ENCODE assay signal across 13 cellular contexts in the genomic region with DNA sequence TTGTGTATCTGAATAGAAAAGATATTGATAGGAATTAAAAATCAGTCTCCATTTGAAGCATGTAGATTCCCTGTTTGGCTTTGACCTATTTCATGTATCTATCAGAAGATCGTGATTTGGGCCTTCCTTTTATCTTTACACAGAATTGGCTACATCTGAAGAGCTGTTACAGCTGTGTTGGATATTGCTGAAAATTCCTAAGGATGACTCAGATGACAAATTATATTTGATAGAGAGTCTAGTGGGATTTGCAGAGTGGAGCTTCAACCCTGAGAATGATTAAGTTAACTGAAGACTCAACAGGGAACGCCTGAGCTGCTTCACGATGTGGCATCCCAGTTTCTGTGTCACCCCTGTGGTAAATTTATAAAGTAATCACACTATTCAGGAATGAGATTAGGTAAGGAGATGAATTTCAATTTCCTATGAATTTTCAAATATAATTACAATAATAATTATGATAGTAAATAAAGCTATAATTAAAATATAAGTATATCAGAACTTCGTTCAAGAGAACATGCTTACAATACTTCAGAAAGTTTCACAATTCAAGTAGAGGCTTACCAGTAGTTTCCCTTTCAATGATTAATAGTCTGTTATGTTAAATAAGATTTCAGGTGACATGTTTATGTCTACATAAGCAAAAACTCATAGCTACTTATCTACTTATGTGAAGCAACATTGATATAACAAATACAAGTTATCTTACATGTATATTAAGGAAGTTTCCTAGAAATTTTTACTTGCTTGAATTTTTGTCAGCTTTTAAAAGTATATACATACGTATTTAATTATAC. TPM values are rescaled to one million over a fixed set of nuclear protein-coding genes. Genes with fewer than 3 reads are reported as not detected.
DNase-seq lines count a peak whose midpoint lies in the region; ATAC-seq and TF ChIP-seq lines count a peak whose summit lies in the region.
"Had no signal": no experiment of that assay in that cellular context is flagged by ENCODE, and none has a peak within 500 bp of the region (broad histone marks: within the 10 kb centered on the region; RNA-seq: fewer than 3 reads in every experiment).

No MANE protein-coding gene starts in this region.

- H3K27ac Mint-ChIP-seq in activated CD8-positive, alpha-beta T cell treated with anti-CD3 and anti-CD28 coated beads, Interleukin-2, amount 10 ng/mL, durations not matched to agents 7 days and 5 days, result no peak overlapping the region
- H3K27ac Mint-ChIP-seq: activated naive CD4-positive, alpha-beta T cell treated with anti-CD3 and anti-CD28 coated beads for 36 hours had no signal

- H3K9me3 Mint-ChIP-seq in activated CD8-positive, alpha-beta T cell treated with anti-CD3 and anti-CD28 coated beads, Interleukin-2, amount 10 ng/mL, durations not matched to agents 7 days and 5 days (ENCODE audit: insufficient read depth), result no peaks in the 10 kb centered on the region
- H3K9me3 Mint-ChIP-seq: activated naive CD4-positive, alpha-beta T cell treated with anti-CD3 and anti-CD28 coated beads for 36 hours had no signal

- H3K27me3 ChIP-seq in heart right ventricle, result no peaks in the 10 kb centered on the region

- CTCF ChIA-PET in activated CD8-positive, alpha-beta T cell treated with anti-CD3 and anti-CD28 coated beads, Interleukin-2, amount 10 ng/mL, durations not matched to agents 7 days and 5 days (lab: Charles Lee), result no interaction called here

- POLR2A ChIA-PET in activated CD8-positive, alpha-beta T cell treated with anti-CD3 and anti-CD28 coated beads, Interleukin-2, amount 10 ng/mL, durations not matched to agents 7 days and 5 days (lab: Charles Lee), result no interaction called here

- H3K9me3 ChIP-seq in heart right ventricle, result no peaks in the 10 kb centered on the region

- no peaks in the 10 kb centered on the region for H3K4me1 Mint-ChIP-seq in activated CD8-positive, alpha-beta T cell treated with anti-CD3 and anti-CD28 coated beads, Interleukin-2, amount 10 ng/mL, durations not matched to agents 7 days and 5 days (ENCODE audit: low read depth)

- peak; percentile 1 for DNase-seq in T1000 (lab: John Stamatoyannopoulos, UW)
- no peak for DNase-seq in heart right ventricle
- no peak for DNase-seq in ureter (ENCODE audit: low spot score)
- no peak for DNase-seq in stimulated activated CD4-positive, alpha-beta T cell treated with anti-CD3 and anti-CD28 coated beads, Interleukin-2, amount 100 ng/mL, for 24 hours
- DNase-seq in activated CD8-positive, alpha-beta T cell treated with anti-CD3 and anti-CD28 coated beads, Interleukin-2, amount 10 ng/mL, durations not matched to agents 7 days and 5 days, result no peak
- DNase-seq: activated naive CD4-positive, alpha-beta T cell treated with anti-CD3 and anti-CD28 coated beads for 36 hours; cortex of kidney; NCI-H1105; NCI-H774 had no signal

- H3K27me3 Mint-ChIP-seq in activated CD8-positive, alpha-beta T cell treated with anti-CD3 and anti-CD28 coated beads, Interleukin-2, amount 10 ng/mL, durations not matched to agents 7 days and 5 days (ENCODE audit: low read depth), result no peaks in the 10 kb centered on the region

- H3K4me3 ChIP-seq in heart right ventricle, result peak overlapping the region in 2 of 10 donors; percentile 4 to 5
- H3K4me3 ChIP-seq in skin epidermis, result no peak overlapping the region

- no peaks in the 10 kb centered on the region for H3K36me3 ChIP-seq in heart right ventricle

- intact Hi-C loops in heart right ventricle (cut with DNase I), result loop anchor here in 6 of 10 donors (5.0 to 10.0 kb wide), 7 partner anchors 32 to 442 kb away; no protein-coding TSS in a partner anchor

- peak overlapping the region in 8 of 10 donors; percentile 5 to 87 (median 72) for H3K27ac ChIP-seq in heart right ventricle
- peak overlapping the region in 11 of 21 experiments; percentile 17 to 92 (median 36) for H3K27ac ChIP-seq in skin epidermis
- H3K27ac ChIP-seq: HL-60 had no signal

- H3K4me1 ChIP-seq in heart right ventricle, result peaks cover 0 to 19% (median 5%) of the 10 kb centered on the region in 9 donors

- TF ChIP-seq CTCF in heart right ventricle (IDR thresholded peaks at IDR 0.05), result no peak

- WGBS in heart right ventricle, 2 donors, result 69 to 76% methylated on average over 5 of the region's 5 CpGs

- H3K4me3 Mint-ChIP-seq in activated CD8-positive, alpha-beta T cell treated with anti-CD3 and anti-CD28 coated beads, Interleukin-2, amount 10 ng/mL, durations not matched to agents 7 days and 5 days, result no peak overlapping the region
- H3K4me3 Mint-ChIP-seq: activated naive CD4-positive, alpha-beta T cell treated with anti-CD3 and anti-CD28 coated beads for 36 hours had no signal

- ATAC-seq in GM18511 (IDR thresholded peaks at IDR 0.05; ENCODE audit: unreplicated experiment) (peak; percentile 50), heart right ventricle (peak in 4 of 8 donors; percentile 18 to 52 (median 28)), GM19463 (IDR thresholded peaks at IDR 0.05; ENCODE audit: unreplicated experiment) (no peak)
- no peak for ATAC-seq in activated CD8-positive, alpha-beta T cell treated with anti-CD3 and anti-CD28 coated beads, Interleukin-2, amount 10 ng/mL, durations not matched to agents 7 days and 5 days

- H3K36me3 Mint-ChIP-seq in activated CD8-positive, alpha-beta T cell treated with anti-CD3 and anti-CD28 coated beads, Interleukin-2, amount 10 ng/mL, durations not matched to agents 7 days and 5 days (ENCODE audit: low read depth), result no peaks in the 10 kb centered on the region

RNA-seq across cellular contexts. Expression of gene COL3A1, which starts 4.7 kb away (rescaled TPM):
- 100 to 1,000 TPM in 3 of 10 donors, 10 to 100 TPM in 7; 53.9 to 700 (median 73.5) TPM for total RNA-seq in heart right ventricle
- polyA plus RNA-seq in heart right ventricle, result 100 to 1,000 TPM in 1 of 2 donors, 10 to 100 TPM in 1; 33.5 to 173 TPM
- total RNA-seq in ureter, result 174 TPM
- total RNA-seq in activated CD8-positive, alpha-beta T cell treated with anti-CD3 and anti-CD28 coated beads, Interleukin-2, amount 10 ng/mL, durations not matched to agents 7 days and 5 days, result not detected
- total RNA-seq: activated naive CD4-positive, alpha-beta T cell treated with anti-CD3 and anti-CD28 coated beads for 36 hours had no signal

Comparison
In these comparisons a context has a peak if more than half of its experiments do, and no peak if none do; other contexts are left out.
1. RNA of gene COL3A1, which starts 4.7 kb away (total RNA-seq): 174 TPM in ureter (single experiment) and 53.9 to 700 TPM in heart right ventricle; not detected in activated CD8-positive, alpha-beta T cell treated with anti-CD3 and anti-CD28 coated beads, Interleukin-2, amount 10 ng/mL, durations not matched to agents 7 days and 5 days; every median in the first group is over 10 times any median in the second.